In genomic region chr21:44947111-44947929, GRCh38 we compare ENCODE assay signal across 18 cellular contexts. TPM values are rescaled to one million over a fixed set of nuclear protein-coding genes. Genes with fewer than 3 reads are reported as not detected.
DNase-seq lines count a peak whose midpoint lies in the region; ATAC-seq and TF ChIP-seq lines count a peak whose summit lies in the region.
"Had no signal": no experiment of that assay in that cellular context is flagged by ENCODE, and none has a peak within 500 bp of the region (broad histone marks: within the 10 kb centered on the region; RNA-seq: fewer than 3 reads in every experiment).

No MANE protein-coding gene starts in this region.

- H3K9me3 ChIP-seq in HEK293 (ENCODE audit: control insufficient read depth, insufficient read depth, low read depth, low read length) (no peaks in the 10 kb centered on the region), lower lobe of right lung (no peaks in the 10 kb centered on the region), colonic mucosa (no peaks in the 10 kb centered on the region)
- H3K9me3 ChIP-seq: thoracic aorta had no signal

- H3K27ac ChIP-seq in HEK293 (ENCODE audit: extremely low read depth, low read depth, low read length) (no peak overlapping the region), lower lobe of right lung (no peak overlapping the region), colonic mucosa (no peak overlapping the region)
- H3K27ac ChIP-seq: thoracic aorta had no signal

- H3K4me3 ChIP-seq in HEK293 (ENCODE audit: low read depth, low read length) = no peak overlapping the region
- no peak overlapping the region for H3K4me3 ChIP-seq in epithelial cell of esophagus (ENCODE audit: low read length)
- no peak overlapping the region for H3K4me3 ChIP-seq in lower lobe of right lung
- no peak overlapping the region for H3K4me3 ChIP-seq in colonic mucosa
- H3K4me3 ChIP-seq: thoracic aorta had no signal

- CTCF ChIA-PET in HEK293 (lab: Yijun Ruan, JAX) = interaction anchor here (1.0 to 15.2 kb wide), 4 partner anchors 123 to 191 kb away, joined by 5 to 333 read pairs (median 86); no protein-coding TSS in a partner anchor

- TF ChIP-seq CTCF in HEK293 (tag by site-specific recombination; IDR thresholded peaks at IDR 0.05) (no peak), epithelial cell of esophagus (IDR thresholded peaks at IDR 0.05; ENCODE audit: insufficient read depth, low read depth, low read length, missing control alignments) (no peak), lower lobe of right lung (IDR thresholded peaks at IDR 0.05) (no peak), colonic mucosa (IDR thresholded peaks at IDR 0.05) (no peak)

- DNase-seq in A172 (ENCODE audit: low spot score) (peak; percentile 82), epithelial cell of esophagus (ENCODE audit: low read depth) (peak; percentile 67), lower lobe of right lung (peak; percentile 41), colonic mucosa (no peak), NOMO-1 (lab: John Stamatoyannopoulos, UW; ENCODE audit: unreplicated experiment in 2 of 2) (no peak), T-helper 1 cell (no peak)
- DNase-seq: activated CD4-positive, CD25-positive, alpha-beta regulatory T cell treated with anti-CD3 and anti-CD28 coated beads, Interleukin-2, amount 50 U/mL, for 72 hours; CD8-positive, alpha-beta T cell; DMS79 treated with DMSO at 0.1 percent for 48 hours; Karpas-422; naive B cell; NCI-H1105 treated with DMSO at 0.1 percent for 48 hours; NCI-H69 had no signal

- H3K36me3 ChIP-seq in HEK293 (ENCODE audit: control insufficient read depth in 2 of 2, insufficient read depth in 1 of 2, low read length in 2 of 2) (peaks cover 3 to 76% of the 10 kb centered on the region in 2 experiments; a peak in 2 of 3 replicates), lower lobe of right lung (peaks cover 42% of the 10 kb centered on the region), colonic mucosa (no peaks in the 10 kb centered on the region)
- H3K36me3 ChIP-seq: thoracic aorta had no signal

- H3K9ac ChIP-seq in colonic mucosa (ENCODE audit: low read depth in 2 of 2, low read length in 2 of 2) = no peak overlapping the region

- POLR2A ChIA-PET in HEK293 (lab: Yijun Ruan, JAX) = no interaction called here

- intact Hi-C loops in lower lobe of right lung (cut with DNase I) = loop anchor here (10.0 kb wide), 1 partner anchor 187 kb away; no protein-coding TSS in a partner anchor
- intact Hi-C loops in colonic mucosa (cut with DNase I) = no loop called here

- ATAC-seq in lower lobe of right lung (no peak), GM19328 (IDR thresholded peaks at IDR 0.05; ENCODE audit: unreplicated experiment) (no peak)
- ATAC-seq: CD8-positive, alpha-beta T cell; stimulated activated effector memory CD8-positive, alpha-beta T cell treated with anti-CD3 and anti-CD28 coated beads, Interleukin-12 subunit alpha, Interleukin-12 subunit beta, amount 100 ng/mL, for 72 hours had no signal

- H3K4me1 ChIP-seq in HEK293 (ENCODE audit: control insufficient read depth, insufficient read depth, low read length) = no peaks in the 10 kb centered on the region
- peaks cover 12% of the 10 kb centered on the region for H3K4me1 ChIP-seq in lower lobe of right lung
- peaks cover 10% of the 10 kb centered on the region for H3K4me1 ChIP-seq in colonic mucosa

- H3K27me3 ChIP-seq in lower lobe of right lung (ENCODE audit: low read depth) (no peaks in the 10 kb centered on the region), colonic mucosa (no peaks in the 10 kb centered on the region)

TF ChIP-seq in HEK293, 187 proteins besides CTCF, POLR2A, EP300 and RAD21:
- TF ChIP-seq IKZF3 (tag by site-specific recombination; IDR thresholded peaks at IDR 0.05) = no peak
- TF ChIP-seq ZNF121 (tag by site-specific recombination; IDR thresholded peaks at IDR 0.05) = no peak
- 0 out of 2 replicates have a peak, but pooled peaks have one; percentile 22 for TF ChIP-seq KLF17 (tag by site-specific recombination; IDR thresholded peaks at IDR 0.05)
- TF ChIP-seq AEBP2 (tag by site-specific recombination; IDR thresholded peaks at IDR 0.05; ENCODE audit: borderline replicate concordance) = no peak
- no peak for TF ChIP-seq ZNF248 (tag by site-specific recombination; IDR thresholded peaks at IDR 0.05)
- no peak for TF ChIP-seq ZBTB1 (tag by site-specific recombination; IDR thresholded peaks at IDR 0.05)
- TF ChIP-seq ZNF529 (tag by site-specific recombination; IDR thresholded peaks at IDR 0.05; ENCODE audit: insufficient replicate concordance) = no peak
- no peak for TF ChIP-seq ZNF404 (tag by site-specific recombination; IDR thresholded peaks at IDR 0.05)
- TF ChIP-seq, protein P1, sequence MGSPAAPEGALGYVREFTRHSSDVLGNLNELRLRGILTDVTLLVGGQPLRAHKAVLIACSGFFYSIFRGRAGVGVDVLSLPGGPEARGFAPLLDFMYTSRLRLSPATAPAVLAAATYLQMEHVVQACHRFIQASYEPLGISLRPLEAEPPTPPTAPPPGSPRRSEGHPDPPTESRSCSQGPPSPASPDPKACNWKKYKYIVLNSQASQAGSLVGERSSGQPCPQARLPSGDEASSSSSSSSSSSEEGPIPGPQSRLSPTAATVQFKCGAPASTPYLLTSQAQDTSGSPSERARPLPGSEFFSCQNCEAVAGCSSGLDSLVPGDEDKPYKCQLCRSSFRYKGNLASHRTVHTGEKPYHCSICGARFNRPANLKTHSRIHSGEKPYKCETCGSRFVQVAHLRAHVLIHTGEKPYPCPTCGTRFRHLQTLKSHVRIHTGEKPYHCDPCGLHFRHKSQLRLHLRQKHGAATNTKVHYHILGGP (tag by site-specific recombination; IDR thresholded peaks at IDR 0.05) = no peak
- TF ChIP-seq KLF1 (tag by site-specific recombination; IDR thresholded peaks at IDR 0.05) = peak; percentile 40; the same call in 1 of the 2 replicates

RNA-seq across cellular contexts. Expression of gene SLX9, which starts 7.5 kb away (rescaled TPM):
- total RNA-seq in A172 (2014; rRNA removed; shearing (Covaris generic)) = 33.6 and 42.6 TPM in 2 replicates
- total RNA-seq in lower lobe of right lung (15.7 TPM), colonic mucosa (10 to 100 TPM; 30.6 to 50.1 TPM)

RNA-seq across cellular contexts. Expression of gene ITGB2, which starts 26.6 kb away (rescaled TPM):
- 0.19 and 1.2 TPM in 2 replicates for total RNA-seq in A172 (2014; rRNA removed; shearing (Covaris generic))
- total RNA-seq in lower lobe of right lung = 468 TPM
- 10 to 100 TPM; 13.1 to 27.1 TPM for total RNA-seq in colonic mucosa
- total RNA-seq: fibroblast of lung had no signal

Comparison
In these comparisons a context has a peak if more than half of its experiments do, and no peak if none do; other contexts are left out.
1. DNase-seq: peak in A172 (single experiment), epithelial cell of esophagus (single experiment) and lower lobe of right lung (single experiment); none in colonic mucosa (single experiment), NOMO-1 (0 of 2) and T-helper 1 cell (0 of 5).
2. RNA of gene ITGB2, which starts 26.6 kb away (total RNA-seq): 468 TPM in lower lobe of right lung (single experiment); 13.1 to 27.1 TPM in colonic mucosa and 0.19 to 1.2 TPM in A172; every median in the first group is over 10 times any median in the second.